In genomic region chr1:3695326-3696217, GRCh38 we compare ENCODE assay signal across 8 cellular contexts. TPM values are rescaled to one million over a fixed set of nuclear protein-coding genes. Genes with fewer than 3 reads are reported as not detected.
DNase-seq lines count a peak whose midpoint lies in the region; ATAC-seq, FAIRE-seq and TF ChIP-seq lines count a peak whose summit lies in the region.

No MANE protein-coding gene starts in this region.

- H4K5ac ChIP-seq in H1 (ENCODE audit: insufficient read length, low read depth, low read length), result no peak overlapping the region

- no peak overlapping the region for H3K27ac ChIP-seq in CD8-positive, alpha-beta memory T cell (ENCODE audit: low read depth, low read length)
- H3K27ac ChIP-seq in H1 (ENCODE audit: low read depth, low read length) (no peak overlapping the region), thyroid gland (no peak overlapping the region)

- H3K18ac ChIP-seq in H1 (ENCODE audit: extremely low read depth, low read length), result peak overlapping the region; percentile 60; the same call in 1 of the 2 replicates

- H3K36me3 ChIP-seq in CD8-positive, alpha-beta memory T cell (ENCODE audit: insufficient read depth, low read length), result no peaks in the 10 kb centered on the region
- H3K36me3 ChIP-seq in H1 (ENCODE audit: control insufficient read depth in 2 of 4, insufficient read depth in 4 of 4, low read length in 3 of 4) (no peaks in the 10 kb centered on the region), thyroid gland (no peaks in the 10 kb centered on the region)

- no peak overlapping the region for H2BK5ac ChIP-seq in H1 (ENCODE audit: low read depth, low read length)

- H3K27ac Mint-ChIP-seq in CD8-positive, alpha-beta memory T cell, result no peak overlapping the region
- H3K27ac Mint-ChIP-seq in activated CD4-positive, alpha-beta T cell treated with anti-CD3 and anti-CD28 coated beads for 36 hours, result no peak overlapping the region
- H3K27ac Mint-ChIP-seq in mesothelial cell of epicardium, result no peak overlapping the region

- H3K36me3 Mint-ChIP-seq in CD8-positive, alpha-beta memory T cell, result no peaks in the 10 kb centered on the region
- no peaks in the 10 kb centered on the region for H3K36me3 Mint-ChIP-seq in activated CD4-positive, alpha-beta T cell treated with anti-CD3 and anti-CD28 coated beads for 36 hours (ENCODE audit: low read depth)
- H3K36me3 Mint-ChIP-seq in mesothelial cell of epicardium, result no peaks in the 10 kb centered on the region

- 54% methylated on average over 33 of the region's 33 CpGs; no CpG with 5 or more reads in 1 of the 2 experiments for WGBS in H1 (ENCODE audit: extremely low coverage in 1 of 2, insufficient coverage in 1 of 2, insufficient read length in 1 of 2, insufficient replicate concordance in 2 of 2, low coverage in 1 of 2, low lambda C conversion rate in 2 of 2, missing lambda C conversion rate in 1 of 2), 2 experiments
- 34 to 42% methylated on average over 15 to 23 of the region's 33 CpGs for WGBS in thyroid gland, 2 donors

- H3K4me3 ChIP-seq in CD8-positive, alpha-beta memory T cell (ENCODE audit: low read length), result no peak overlapping the region
- H3K4me3 ChIP-seq in H1 (ENCODE audit: extremely low read depth in 1 of 4, insufficient read depth in 2 of 4, low read depth in 3 of 4, low read length in 4 of 4) (no peak overlapping the region), thyroid gland (replicated peaks in 1 of 3) (no peak overlapping the region)

- CTCF ChIA-PET in CD8-positive, alpha-beta memory T cell (lab: Charles Lee), result interaction anchor here (0.6 kb wide), 1 partner anchor 9 kb away, joined by 3 read pairs; no protein-coding TSS in a partner anchor
- CTCF ChIA-PET in activated CD4-positive, alpha-beta T cell treated with anti-CD3 and anti-CD28 coated beads for 36 hours (lab: Charles Lee), result interaction anchor here (0.7 kb wide), 1 partner anchor 52 kb away, joined by 3 read pairs; no protein-coding TSS in a partner anchor
- CTCF ChIA-PET in H1 (lab: Charles Lee; ENCODE audit: partially characterized antibody), result interaction anchor here (0.6 to 4.3 kb wide), 35 partner anchors 10 to 595 kb away, joined by 3 to 45 read pairs (median 5); no protein-coding TSS in a partner anchor

- H4K91ac ChIP-seq in H1 (replicated peaks; ENCODE audit: insufficient read length, low read length), result no peak overlapping the region

- peaks cover 4 to 10% of the 10 kb centered on the region in 2 donors for H3K27me3 Mint-ChIP-seq in CD8-positive, alpha-beta memory T cell
- peaks cover 2% of the 10 kb centered on the region for H3K27me3 Mint-ChIP-seq in activated CD4-positive, alpha-beta T cell treated with anti-CD3 and anti-CD28 coated beads for 36 hours
- peaks cover 57% of the 10 kb centered on the region for H3K27me3 Mint-ChIP-seq in mesothelial cell of epicardium (ENCODE audit: low read depth)

- H3K14ac ChIP-seq in H1 (ENCODE audit: insufficient read length), result no peak overlapping the region

- H3K4me2 ChIP-seq in H1 (ENCODE audit: insufficient read depth in 1 of 2, low read depth in 2 of 2, low read length in 2 of 2), result no peak overlapping the region

- H3K27me3 ChIP-seq in CD8-positive, alpha-beta memory T cell (ENCODE audit: insufficient read depth, low read length, poor library complexity, severe bottlenecking), result no peaks in the 10 kb centered on the region
- H3K27me3 ChIP-seq in H1 (replicated peaks in 1 of 4; ENCODE audit: control insufficient read depth in 3 of 4, extremely low read depth in 1 of 4, insufficient read depth in 3 of 4, low read length in 3 of 4) (peaks cover 0 to 7% (median 4%) of the 10 kb centered on the region in 4 experiments; a peak in 3 of 7 replicates), thyroid gland (no peaks in the 10 kb centered on the region)

- H2BK15ac ChIP-seq in H1 (ENCODE audit: low read length), result 0 out of 2 replicates have a peak overlapping the region, but pooled peaks have one; percentile 32

- H2AK5ac ChIP-seq in H1 (ENCODE audit: low read depth, low read length), result 0 out of 2 replicates have a peak overlapping the region, but pooled peaks have one; percentile 24

- H2BK20ac ChIP-seq in H1 (ENCODE audit: low read length), result no peak overlapping the region

- H3K9me3 ChIP-seq in CD8-positive, alpha-beta memory T cell (ENCODE audit: low read length), result no peaks in the 10 kb centered on the region
- H3K9me3 ChIP-seq in H1 (ENCODE audit: insufficient read depth in 2 of 2, low read depth in 1 of 2, low read length in 1 of 2), result no peaks in the 10 kb centered on the region; a peak in 1 of 4 replicates
- H3K9me3 ChIP-seq in thyroid gland, result no peaks in the 10 kb centered on the region

- no peak overlapping the region for H2AFZ ChIP-seq in H1 (ENCODE audit: low read length)

- peak in 1 of 5 donors; percentile 11 for DNase-seq in CD8-positive, alpha-beta memory T cell
- DNase-seq in activated CD4-positive, alpha-beta T cell treated with anti-CD3 and anti-CD28 coated beads for 36 hours, result peak; percentile 65
- DNase-seq in H1 (ENCODE audit: low read depth in 1 of 2, low spot score in 2 of 2) (peak in 1 of 2 experiments; percentile 93), mesothelial cell of epicardium (ENCODE audit: low spot score in 2 of 2, unreplicated experiment in 2 of 2) (peak; percentile 53 to 77), thyroid gland (peak; percentile 57 to 59)
- no peak for DNase-seq in central memory CD4-positive, alpha-beta T cell

- no peak for FAIRE-seq in H1 (lab: Jason Lieb, UNC)

- TF ChIP-seq POLR2A in H1 (IDR thresholded peaks at IDR 0.05; ENCODE audit: control extremely low read depth in 1 of 2, low read depth in 2 of 2, low read length in 2 of 2) (no peak), thyroid gland (IDR thresholded peaks at IDR 0.05) (no peak)

- H3K4ac ChIP-seq in H1 (replicated peaks; ENCODE audit: insufficient read length, low read depth, low read length), result no peak overlapping the region

- no peaks in the 10 kb centered on the region; the same call in 1 of the 2 replicates for H3K79me1 ChIP-seq in H1 (ENCODE audit: low read depth, low read length)

- H3K4me3 Mint-ChIP-seq in CD8-positive, alpha-beta memory T cell, result peak overlapping the region in 6 of 7 donors; percentile 3 to 61 (median 38)
- H3K4me3 Mint-ChIP-seq in activated CD4-positive, alpha-beta T cell treated with anti-CD3 and anti-CD28 coated beads for 36 hours, result no peak overlapping the region
- H3K4me3 Mint-ChIP-seq in mesothelial cell of epicardium, result peak overlapping the region; percentile 39

- peaks cover 0 to 12% of the 10 kb centered on the region in 2 experiments for H4K20me1 ChIP-seq in H1 (replicated peaks in 1 of 2; ENCODE audit: control insufficient read depth in 1 of 2, insufficient read depth in 2 of 2, low read length in 2 of 2)

- ATAC-seq in HG02798 (IDR thresholded peaks at IDR 0.05; ENCODE audit: poor library complexity, unreplicated experiment) (peak; percentile 40), HG02852 (IDR thresholded peaks at IDR 0.05; ENCODE audit: unreplicated experiment) (no peak)
- peak; percentile 76 for ATAC-seq in activated CD4-positive, alpha-beta T cell treated with anti-CD3 and anti-CD28 coated beads for 36 hours

- TF ChIP-seq CTCF in H1 (IDR thresholded peaks at IDR 0.05; ENCODE audit: control extremely low read depth in 1 of 3, insufficient read depth in 1 of 3, low read depth in 1 of 3, low read length in 3 of 3) (peak in 2 of 3 experiments; percentile 82 to 93; a peak in 3 of 4 replicates), mesothelial cell of epicardium (IDR thresholded peaks at IDR 0.05; ENCODE audit: unreplicated experiment) (peak; percentile 66), thyroid gland (IDR thresholded peaks at IDR 0.05) (peak; percentile 43 to 87 (median 74))

- 0 out of 2 replicates have a peak overlapping the region, but pooled peaks have one; percentile 39 for H2BK12ac ChIP-seq in H1 (ENCODE audit: low read depth, low read length)

- no peak overlapping the region for H2BK120ac ChIP-seq in H1 (replicated peaks; ENCODE audit: low read depth, low read length)

- H3K23ac ChIP-seq in H1 (ENCODE audit: insufficient read length), result no peak overlapping the region

- POLR2A ChIA-PET in CD8-positive, alpha-beta memory T cell (lab: Charles Lee), result no interaction called here
- POLR2A ChIA-PET in activated CD4-positive, alpha-beta T cell treated with anti-CD3 and anti-CD28 coated beads for 36 hours (lab: Charles Lee), result interaction anchor here (0.6 kb wide), 1 partner anchor 520 kb away, joined by 3 read pairs; no protein-coding TSS in a partner anchor
- POLR2A ChIA-PET in H1 (lab: Charles Lee; ENCODE audit: partially characterized antibody), result interaction anchor here (0.6 to 1.3 kb wide), 5 partner anchors 10 to 38 kb away, joined by 3 to 5 read pairs (median 4); no protein-coding TSS in a partner anchor

- peak; percentile 60 to 72 for TF ChIP-seq RAD21 in H1 (IDR thresholded peaks at IDR 0.05 in 1 of 2, conservative IDR thresholded peaks at IDR 0.05 in 1 of 2; ENCODE audit: low read depth in 2 of 2, low read length in 2 of 2)

- H3K4me1 ChIP-seq in CD8-positive, alpha-beta memory T cell (ENCODE audit: insufficient read depth, low read length), result no peaks in the 10 kb centered on the region
- H3K4me1 ChIP-seq in H1 (replicated peaks in 1 of 4; ENCODE audit: control insufficient read depth in 3 of 4, insufficient read depth in 4 of 4, low read length in 3 of 4), result peaks cover 0 to 3% (median 1%) of the 10 kb centered on the region in 4 experiments; a peak in 2 of 7 replicates
- peaks cover 0 to 5% of the 10 kb centered on the region in 2 donors for H3K4me1 ChIP-seq in thyroid gland

- intact Hi-C loops in activated CD4-positive, alpha-beta T cell treated with anti-CD3 and anti-CD28 coated beads for 36 hours (cut with DNase I, micrococcal nuclease), result loop anchor here in 1 of 2 experiments (2.0 kb wide), 1 partner anchor 29 kb away; no protein-coding TSS in a partner anchor
- intact Hi-C loops in thyroid gland (cut with DNase I), result no loop called here

- H3K79me2 ChIP-seq in H1 (ENCODE audit: control insufficient read depth in 1 of 2, insufficient read depth in 2 of 2, low read length in 2 of 2), result no peaks in the 10 kb centered on the region

- H4K8ac ChIP-seq in H1 (ENCODE audit: extremely low read depth, insufficient read depth, low read length), result peak overlapping the region; percentile 59

- peaks cover 0 to 4% (median 3%) of the 10 kb centered on the region in 3 donors for H3K4me1 Mint-ChIP-seq in CD8-positive, alpha-beta memory T cell
- peaks cover 3% of the 10 kb centered on the region for H3K4me1 Mint-ChIP-seq in activated CD4-positive, alpha-beta T cell treated with anti-CD3 and anti-CD28 coated beads for 36 hours
- H3K4me1 Mint-ChIP-seq in mesothelial cell of epicardium, result peaks cover 16% of the 10 kb centered on the region

- no peak for TF ChIP-seq EP300 in H1 (IDR thresholded peaks at IDR 0.05; ENCODE audit: borderline replicate concordance in 1 of 2, low read depth in 2 of 2, low read length in 2 of 2)

- no peaks in the 10 kb centered on the region for H3K23me2 ChIP-seq in H1 (ENCODE audit: low read depth, low read length)

- peaks cover 0 to 2% (median 0%) of the 10 kb centered on the region in 5 donors for H3K9me3 Mint-ChIP-seq in CD8-positive, alpha-beta memory T cell
- H3K9me3 Mint-ChIP-seq in activated CD4-positive, alpha-beta T cell treated with anti-CD3 and anti-CD28 coated beads for 36 hours (ENCODE audit: low read depth), result no peaks in the 10 kb centered on the region
- no peaks in the 10 kb centered on the region for H3K9me3 Mint-ChIP-seq in mesothelial cell of epicardium

- H3K9ac ChIP-seq in H1 (replicated peaks in 1 of 4; ENCODE audit: extremely low read depth in 1 of 4, low read depth in 3 of 4, low read length in 3 of 4), result no peak overlapping the region

- H3K56ac ChIP-seq in H1 (replicated peaks; ENCODE audit: insufficient read length, low read depth, low read length), result no peak overlapping the region

RNA-seq across cellular contexts. Expression of gene TP73, which starts 43.3 kb away (rescaled TPM):
- total RNA-seq in CD8-positive, alpha-beta memory T cell, result under 1 TPM; 0.49 to 0.63 TPM
- polyA plus RNA-seq in CD8-positive, alpha-beta memory T cell, result 0.20 TPM
- total RNA-seq in activated CD4-positive, alpha-beta T cell treated with anti-CD3 and anti-CD28 coated beads for 36 hours, result under 1 TPM; 0.32 to 0.40 TPM
- 2.9 and 3.1 TPM in 2 replicates for total RNA-seq in H1 (2021; fragmentation: NEBNext Ultra II Directional; extraction: Animal tissue kit (Norgen Biotek cat#: 25700))
- 2.6 and 4.2 TPM in 2 replicates for polyA plus RNA-seq in H1 (2011; rRNA removed)
- polyA plus RNA-seq in H1 (2011; cell fraction: cytosol; rRNA removed), result 1.3 TPM
- polyA plus RNA-seq in H1 (2011; cell fraction: nucleus; rRNA removed), result 8.4 TPM
- 1.2 to 3.8 TPM (median 2.8 TPM) in 4 replicates for polyA plus RNA-seq in H1 (2012, experiment 1 of 2)
- 1.3 TPM for polyA plus RNA-seq in H1 (2012, experiment 2 of 2)
- 2.1 TPM for polyA plus RNA-seq in H1 (2013, experiment 1 of 2)
- 2.3 TPM for polyA plus RNA-seq in H1 (2013, experiment 2 of 2)
- polyA minus RNA-seq in H1 (2011; rRNA and poly(A)+ RNA removed), result 1.9 and 3.5 TPM in 2 replicates
- polyA minus RNA-seq in H1 (2011; cell fraction: cytosol; rRNA and poly(A)+ RNA removed), result 3.4 TPM
- polyA minus RNA-seq in H1 (2011; cell fraction: nucleus; rRNA and poly(A)+ RNA removed), result 6.7 TPM
- total RNA-seq in mesothelial cell of epicardium (1.0 to 1.4 TPM (median 1.2 TPM) in 3 replicates), thyroid gland (under 1 TPM in 2 of 4 donors, not detected in 2; 0.33 to 0.49 TPM)

RNA-seq across cellular contexts. Expression of gene WRAP73, which starts 45.7 kb away (rescaled TPM):
- total RNA-seq in CD8-positive, alpha-beta memory T cell, result 10 to 100 TPM; 26.1 to 30.7 TPM
- 33.8 TPM for polyA plus RNA-seq in CD8-positive, alpha-beta memory T cell
- 10 to 100 TPM; 26.3 to 28.9 TPM for total RNA-seq in activated CD4-positive, alpha-beta T cell treated with anti-CD3 and anti-CD28 coated beads for 36 hours
- 29.7 and 30.3 TPM in 2 replicates for total RNA-seq in H1 (2021; fragmentation: NEBNext Ultra II Directional; extraction: Animal tissue kit (Norgen Biotek cat#: 25700))
- 50.7 and 66.4 TPM in 2 replicates for polyA plus RNA-seq in H1 (2011; rRNA removed)
- polyA plus RNA-seq in H1 (2011; cell fraction: cytosol; rRNA removed), result 54.2 TPM
- 183 TPM for polyA plus RNA-seq in H1 (2011; cell fraction: nucleus; rRNA removed)
- 29.1 to 37.1 TPM (median 32.3 TPM) in 4 replicates for polyA plus RNA-seq in H1 (2012, experiment 1 of 2)
- polyA plus RNA-seq in H1 (2012, experiment 2 of 2), result 26.5 TPM
- 23.2 TPM for polyA plus RNA-seq in H1 (2013, experiment 1 of 2)
- 21.4 TPM for polyA plus RNA-seq in H1 (2013, experiment 2 of 2)
- polyA minus RNA-seq in H1 (2011; rRNA and poly(A)+ RNA removed), result 32.3 and 34.3 TPM in 2 replicates
- 25.3 TPM for polyA minus RNA-seq in H1 (2011; cell fraction: cytosol; rRNA and poly(A)+ RNA removed)
- 44.8 TPM for polyA minus RNA-seq in H1 (2011; cell fraction: nucleus; rRNA and poly(A)+ RNA removed)
- total RNA-seq in mesothelial cell of epicardium, result 20.8 to 26.4 TPM (median 21.4 TPM) in 3 replicates
- total RNA-seq in thyroid gland, result 10 to 100 TPM; 18.5 to 44.0 (median 21.0) TPM

RNA-seq across cellular contexts. Expression of gene CCDC27, which starts 56.7 kb away (rescaled TPM):
- not detected for total RNA-seq in CD8-positive, alpha-beta memory T cell
- polyA plus RNA-seq in CD8-positive, alpha-beta memory T cell, result not detected
- total RNA-seq in activated CD4-positive, alpha-beta T cell treated with anti-CD3 and anti-CD28 coated beads for 36 hours, result not detected
- total RNA-seq in H1 (2021; fragmentation: NEBNext Ultra II Directional; extraction: Animal tissue kit (Norgen Biotek cat#: 25700)), result not detected in 2 replicates
- polyA plus RNA-seq in H1 (2011; rRNA removed), result 0.15 and 0.17 TPM in 2 replicates
- 0.12 TPM for polyA plus RNA-seq in H1 (2011; cell fraction: cytosol; rRNA removed)
- polyA plus RNA-seq in H1 (2011; cell fraction: nucleus; rRNA removed), result 0.26 TPM
- polyA plus RNA-seq in H1 (2012, experiment 1 of 2), result 0.08 to 0.36 TPM (median 0.20 TPM) in 4 replicates
- not detected for polyA plus RNA-seq in H1 (2012, experiment 2 of 2)
- polyA plus RNA-seq in H1 (2013, experiment 1 of 2), result 0.04 TPM
- polyA plus RNA-seq in H1 (2013, experiment 2 of 2), result 0.06 TPM
- 0.12 and 0.25 TPM in 2 replicates for polyA minus RNA-seq in H1 (2011; rRNA and poly(A)+ RNA removed)
- not detected for polyA minus RNA-seq in H1 (2011; cell fraction: cytosol; rRNA and poly(A)+ RNA removed)
- 0.20 TPM for polyA minus RNA-seq in H1 (2011; cell fraction: nucleus; rRNA and poly(A)+ RNA removed)
- total RNA-seq in mesothelial cell of epicardium, result not detected in 3 replicates
- total RNA-seq in thyroid gland, result under 1 TPM in 1 of 4 donors, not detected in 3; 0.13 TPM
